Comparison of ENCODE assay signal across 21 cellular contexts in the genomic region with DNA sequence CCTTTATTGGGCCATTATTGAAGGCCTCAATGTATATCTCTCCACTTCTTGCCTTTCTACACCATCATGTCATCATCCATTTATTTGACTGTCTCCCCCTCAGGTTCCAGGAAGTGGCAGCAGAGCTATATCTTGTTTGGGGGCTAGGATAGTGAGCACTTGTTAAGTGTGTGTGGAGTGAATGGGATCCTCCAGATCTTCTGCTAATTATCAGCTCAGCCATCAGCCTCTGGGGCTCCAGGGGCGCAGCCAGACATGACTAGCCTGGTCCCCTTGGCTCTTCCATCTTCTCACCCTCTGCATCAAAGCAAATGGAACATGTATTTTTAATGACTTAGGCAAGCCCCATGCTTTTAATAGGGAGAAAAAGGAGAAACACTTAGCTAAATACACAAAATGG.
A peak's percentile ranks its signal among the peaks of the same experiment; 100 is the strongest.
DNase-seq lines count a peak whose midpoint lies in the region; ATAC-seq and TF ChIP-seq lines count a peak whose summit lies in the region.
"Had no signal": no experiment of that assay in that cellular context is flagged by ENCODE, and none has a peak within 500 bp of the region (broad histone marks: within the 10 kb centered on the region; RNA-seq: fewer than 3 reads in every experiment).

No MANE protein-coding gene starts in this region.

- peaks cover 10% of the 10 kb centered on the region for H3K27me3 Mint-ChIP-seq in glutamatergic neuron (ENCODE audit: unreplicated experiment)

- DNase-seq in Panc1 (ENCODE audit: low read depth, low spot score), result no peak
- no peak for DNase-seq in glutamatergic neuron
- DNase-seq in retina, result peak; percentile 55
- DNase-seq in NCI-H1417 treated with DMSO at 0.1 percent for 48 hours (lab: John Stamatoyannopoulos, UW), result no peak
- DNase-seq: CD8-positive, alpha-beta memory T cell; DMS 273 treated with DMSO at 0.1 percent for 48 hours; DMS79; EL; MG63; NCI-H1105 treated with DMSO at 0.1 percent for 48 hours; NCI-H2029; NCI-H446 treated with DMSO at 0.1 percent for 48 hours; NCI-H526; NCI-H82; NK-92 treated with Interleukin-12 subunit alpha and Interleukin-12 subunit beta, amount 100 ng/mL, for 24 hours; SHP77 treated with DMSO at 0.1 percent for 48 hours had no signal

- POLR2A ChIA-PET in Panc1 (lab: Charles Lee), result no interaction called here

- peak overlapping the region in 3 of 11 experiments; percentile 67 to 75 (median 70); a peak in 1 of 22 replicates for H3K27ac ChIP-seq in BLaER1 treated with 17β-estradiol and CSF1 and Interleukin-3, amounts not matched to agents 10 nM and 100 nM
- H3K27ac ChIP-seq in Panc1 (ENCODE audit: low read length), result peak overlapping the region; percentile 93; the same call in 1 of the 2 replicates
- H3K27ac ChIP-seq: RWPE1 had no signal

- ATAC-seq in Panc1 (no peak), GM21367 (IDR thresholded peaks at IDR 0.05; ENCODE audit: unreplicated experiment) (no peak), HG03039 (IDR thresholded peaks at IDR 0.05; ENCODE audit: unreplicated experiment) (no peak)

- H3K4me1 ChIP-seq in BLaER1 treated with 17β-estradiol and CSF1 and Interleukin-3, amounts not matched to agents 10 nM and 100 nM, result peaks cover 52 to 72% (median 67%) of the 10 kb centered on the region in 10 experiments
- peaks cover 43% of the 10 kb centered on the region for H3K4me1 ChIP-seq in Panc1 (ENCODE audit: control insufficient read depth, insufficient read depth, low read length)

- no peaks in the 10 kb centered on the region for H3K36me3 Mint-ChIP-seq in glutamatergic neuron (ENCODE audit: unreplicated experiment)
- H3K36me3 Mint-ChIP-seq: CD8-positive, alpha-beta memory T cell had no signal

- H3K27me3 ChIP-seq in BLaER1 treated with 17β-estradiol and CSF1 and Interleukin-3, amounts not matched to agents 10 nM and 100 nM, result no peaks in the 10 kb centered on the region
- no peaks in the 10 kb centered on the region for H3K27me3 ChIP-seq in Panc1 (ENCODE audit: control insufficient read depth, insufficient read depth, low read length)
- H3K27me3 ChIP-seq: MG63 had no signal

- peaks cover 12% of the 10 kb centered on the region for H3K9me3 Mint-ChIP-seq in glutamatergic neuron (ENCODE audit: unreplicated experiment)
- H3K9me3 Mint-ChIP-seq: CD8-positive, alpha-beta memory T cell had no signal

- no peak overlapping the region for H3K4me3 ChIP-seq in BLaER1 treated with 17β-estradiol and CSF1 and Interleukin-3, amounts not matched to agents 10 nM and 100 nM
- H3K4me3 ChIP-seq in Panc1 (ENCODE audit: low read depth in 2 of 2, low read length in 2 of 2), result no peak overlapping the region
- H3K4me3 ChIP-seq: GM12878, MG63 had no signal

- no peaks in the 10 kb centered on the region for H3K36me3 ChIP-seq in BLaER1 treated with 17β-estradiol and CSF1 and Interleukin-3, amounts not matched to agents 10 nM and 100 nM
- no peaks in the 10 kb centered on the region for H3K36me3 ChIP-seq in Panc1 (ENCODE audit: control insufficient read depth, insufficient read depth, low read length)
- H3K36me3 ChIP-seq: MG63 had no signal

- H3K9ac ChIP-seq in BLaER1 treated with 17β-estradiol and CSF1 and Interleukin-3, amounts not matched to agents 10 nM and 100 nM, result no peak overlapping the region

- H3K4me1 Mint-ChIP-seq in glutamatergic neuron (ENCODE audit: low read depth, unreplicated experiment), result peaks cover 51% of the 10 kb centered on the region
- H3K4me1 Mint-ChIP-seq: CD8-positive, alpha-beta memory T cell had no signal

- no TSS peak for BruUV-seq in Panc1 (replicated peaks; lab: Mats Ljungman, UMichigan)

- CTCF ChIA-PET in Panc1 (lab: Charles Lee), result interaction anchor here (0.7 kb wide), 1 partner anchor 13 kb away, joined by 4 read pairs; no protein-coding TSS in a partner anchor

- H3K4me3 Mint-ChIP-seq in glutamatergic neuron (ENCODE audit: unreplicated experiment), result peak overlapping the region; percentile 27
- H3K4me3 Mint-ChIP-seq: CD8-positive, alpha-beta memory T cell had no signal

- H3K4me2 ChIP-seq in BLaER1 treated with 17β-estradiol and CSF1 and Interleukin-3, amounts not matched to agents 10 nM and 100 nM, result peak overlapping the region; percentile 73 to 91 (median 82); a peak in 21 of 22 replicates

- no peaks in the 10 kb centered on the region for H4K20me1 ChIP-seq in BLaER1 treated with 17β-estradiol and CSF1 and Interleukin-3, amounts not matched to agents 10 nM and 100 nM

- TF ChIP-seq CTCF in Panc1 (IDR thresholded peaks at IDR 0.05), result no peak
- no peak for TF ChIP-seq CTCF in glutamatergic neuron (IDR thresholded peaks at IDR 0.05; ENCODE audit: partially characterized antibody, unreplicated experiment)

- in situ Hi-C loops in Panc1 (cut with HindIII; ENCODE audit: low pct_unique_long_range_greater_than_20kb, low sequenced_read_pairs), result no loop called here

- H3K27ac Mint-ChIP-seq in glutamatergic neuron (ENCODE audit: unreplicated experiment), result peak overlapping the region; percentile 65

- no peaks in the 10 kb centered on the region for H3K9me3 ChIP-seq in BLaER1 treated with 17β-estradiol and CSF1 and Interleukin-3, amounts not matched to agents 10 nM and 100 nM (replicated peaks in 1 of 11)
- no peaks in the 10 kb centered on the region for H3K9me3 ChIP-seq in Panc1 (ENCODE audit: control insufficient read depth, insufficient read depth, low read depth, low read length)
- H3K9me3 ChIP-seq: MG63 had no signal

- intact Hi-C loops in Panc1 (cut with micrococcal nuclease; ENCODE audit: unreplicated experiment), result no loop called here
